In genomic region chr1:203287109-203287893, GRCh38 we compare ENCODE assay signal across 1 cellular context.
TF ChIP-seq lines count a peak whose summit lies in the region.

No MANE protein-coding gene starts in this region.

TF ChIP-seq in GM12878, 131 proteins besides CTCF, POLR2A, EP300 and RAD21 (continued from another document):
- TF ChIP-seq, protein P1, sequence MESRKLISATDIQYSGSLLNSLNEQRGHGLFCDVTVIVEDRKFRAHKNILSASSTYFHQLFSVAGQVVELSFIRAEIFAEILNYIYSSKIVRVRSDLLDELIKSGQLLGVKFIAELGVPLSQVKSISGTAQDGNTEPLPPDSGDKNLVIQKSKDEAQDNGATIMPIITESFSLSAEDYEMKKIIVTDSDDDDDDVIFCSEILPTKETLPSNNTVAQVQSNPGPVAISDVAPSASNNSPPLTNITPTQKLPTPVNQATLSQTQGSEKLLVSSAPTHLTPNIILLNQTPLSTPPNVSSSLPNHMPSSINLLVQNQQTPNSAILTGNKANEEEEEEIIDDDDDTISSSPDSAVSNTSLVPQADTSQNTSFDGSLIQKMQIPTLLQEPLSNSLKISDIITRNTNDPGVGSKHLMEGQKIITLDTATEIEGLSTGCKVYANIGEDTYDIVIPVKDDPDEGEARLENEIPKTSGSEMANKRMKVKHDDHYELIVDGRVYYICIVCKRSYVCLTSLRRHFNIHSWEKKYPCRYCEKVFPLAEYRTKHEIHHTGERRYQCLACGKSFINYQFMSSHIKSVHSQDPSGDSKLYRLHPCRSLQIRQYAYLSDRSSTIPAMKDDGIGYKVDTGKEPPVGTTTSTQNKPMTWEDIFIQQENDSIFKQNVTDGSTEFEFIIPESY (IDR thresholded peaks at IDR 0.05) = no peak
- no peak for TF ChIP-seq FOXK2 (IDR thresholded peaks at IDR 0.05)
- peak; percentile 67; the same call in 1 of the 2 replicates for TF ChIP-seq ESRRA (IDR thresholded peaks at IDR 0.05; ENCODE audit: low read length)
- TF ChIP-seq ZNF274 (IDR thresholded peaks at IDR 0.05; ENCODE audit: insufficient read depth, insufficient read length) = no peak
- no peak for TF ChIP-seq E2F4 (IDR thresholded peaks at IDR 0.05; ENCODE audit: low read depth, low read length)
- TF ChIP-seq NR2F1 (conservative IDR thresholded peaks at IDR 0.05) = peak; percentile 85
- TF ChIP-seq RCOR1 (conservative IDR thresholded peaks at IDR 0.05; ENCODE audit: low read depth, low read length) = no peak; the same call in 1 of the 2 replicates
- TF ChIP-seq EZH2 (IDR thresholded peaks at IDR 0.05; ENCODE audit: borderline replicate concordance, control insufficient read depth, low read depth, low read length) = no peak
- TF ChIP-seq NFXL1 (IDR thresholded peaks at IDR 0.05; ENCODE audit: borderline replicate concordance) = no peak
- TF ChIP-seq GATAD2B (conservative IDR thresholded peaks at IDR 0.05; ENCODE audit: low read depth) = peak; percentile 84
- peak; percentile 93 for TF ChIP-seq MTA2 (IDR thresholded peaks at IDR 0.05; ENCODE audit: low read depth)
- TF ChIP-seq, protein P2, sequence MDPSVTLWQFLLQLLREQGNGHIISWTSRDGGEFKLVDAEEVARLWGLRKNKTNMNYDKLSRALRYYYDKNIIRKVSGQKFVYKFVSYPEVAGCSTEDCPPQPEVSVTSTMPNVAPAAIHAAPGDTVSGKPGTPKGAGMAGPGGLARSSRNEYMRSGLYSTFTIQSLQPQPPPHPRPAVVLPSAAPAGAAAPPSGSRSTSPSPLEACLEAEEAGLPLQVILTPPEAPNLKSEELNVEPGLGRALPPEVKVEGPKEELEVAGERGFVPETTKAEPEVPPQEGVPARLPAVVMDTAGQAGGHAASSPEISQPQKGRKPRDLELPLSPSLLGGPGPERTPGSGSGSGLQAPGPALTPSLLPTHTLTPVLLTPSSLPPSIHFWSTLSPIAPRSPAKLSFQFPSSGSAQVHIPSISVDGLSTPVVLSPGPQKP (IDR thresholded peaks at IDR 0.05; ENCODE audit: low read depth, low read length) = peak; percentile 60; the same call in 1 of the 2 replicates
- TF ChIP-seq, protein P3, sequence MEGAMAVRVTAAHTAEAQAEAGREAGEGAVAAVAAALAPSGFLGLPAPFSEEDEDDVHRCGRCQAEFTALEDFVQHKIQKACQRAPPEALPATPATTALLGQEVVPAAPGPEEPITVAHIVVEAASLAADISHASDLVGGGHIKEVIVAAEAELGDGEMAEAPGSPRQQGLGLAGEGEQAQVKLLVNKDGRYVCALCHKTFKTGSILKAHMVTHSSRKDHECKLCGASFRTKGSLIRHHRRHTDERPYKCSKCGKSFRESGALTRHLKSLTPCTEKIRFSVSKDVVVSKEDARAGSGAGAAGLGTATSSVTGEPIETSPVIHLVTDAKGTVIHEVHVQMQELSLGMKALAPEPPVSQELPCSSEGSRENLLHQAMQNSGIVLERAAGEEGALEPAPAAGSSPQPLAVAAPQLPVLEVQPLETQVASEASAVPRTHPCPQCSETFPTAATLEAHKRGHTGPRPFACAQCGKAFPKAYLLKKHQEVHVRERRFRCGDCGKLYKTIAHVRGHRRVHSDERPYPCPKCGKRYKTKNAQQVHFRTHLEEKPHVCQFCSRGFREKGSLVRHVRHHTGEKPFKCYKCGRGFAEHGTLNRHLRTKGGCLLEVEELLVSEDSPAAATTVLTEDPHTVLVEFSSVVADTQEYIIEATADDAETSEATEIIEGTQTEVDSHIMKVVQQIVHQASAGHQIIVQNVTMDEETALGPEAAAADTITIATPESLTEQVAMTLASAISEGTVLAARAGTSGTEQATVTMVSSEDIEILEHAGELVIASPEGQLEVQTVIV (IDR thresholded peaks at IDR 0.05; ENCODE audit: borderline replicate concordance, partially characterized antibody) = peak; percentile 54
- TF ChIP-seq KDM1A (IDR thresholded peaks at IDR 0.05; ENCODE audit: borderline replicate concordance) = no peak
TF ChIP-seq in GM12878: peak in this region for 69.
